8 cellular contexts compared by ENCODE assay signal in genomic region chr9:114267-115117, GRCh38. TPM values are rescaled to one million over a fixed set of nuclear protein-coding genes. Genes with fewer than 3 reads are reported as not detected.
DNase-seq lines count a peak whose midpoint lies in the region; ATAC-seq and TF ChIP-seq lines count a peak whose summit lies in the region.
"Not testable (repeated sequence)": the region's sequence is repeated elsewhere in the genome, so short reads cannot be mapped to it uniquely, and the experiment has no call there.

No MANE protein-coding gene starts in this region.

- not testable (repeated sequence) for ATAC-seq in thoracic aorta (ENCODE audit: insufficient number of reproducible peaks, low FRiP score, low read depth)

- TF ChIP-seq CTCF in DOHH2 (IDR thresholded peaks at IDR 0.05; ENCODE audit: low read depth, low read length, poor library complexity, severe bottlenecking); NB4 (IDR thresholded peaks at IDR 0.05; ENCODE audit: low read depth, low read length); neutrophil (IDR thresholded peaks at IDR 0.05); thoracic aorta (IDR thresholded peaks at IDR 0.05): not testable (repeated sequence)

- WGBS in GM23248 (ENCODE audit: low coverage in 1 of 2, low lambda C conversion rate in 2 of 2, missing lambda C conversion rate in 2 of 2), 2 experiments = 4 to 7% methylated on average over 64 to 70 of the region's 73 CpGs

- TF ChIP-seq POLR2A in NB4 (IDR thresholded peaks at IDR 0.05; ENCODE audit: extremely low read depth, insufficient read length) = not testable (repeated sequence)

- H3F3A ChIP-seq in DOHH2 (ENCODE audit: control insufficient read depth, insufficient read depth); GM23248 (ENCODE audit: insufficient read depth): not testable (repeated sequence)

- H3K27ac ChIP-seq in DOHH2 (ENCODE audit: low read depth, low read length); GM23248; effector memory CD4-positive, alpha-beta T cell (ENCODE audit: insufficient read depth, low read length, poor library complexity, severe bottlenecking); neutrophil; thoracic aorta: not testable (repeated sequence)

- H3K9ac ChIP-seq in GM23248 = not testable (repeated sequence)

- not testable (repeated sequence) for H3K4me1 ChIP-seq in DOHH2 (ENCODE audit: control insufficient read depth, low read length); GM23248 (ENCODE audit: insufficient read depth)
- peaks cover 16% of the 10 kb centered on the region for H3K4me1 ChIP-seq in effector memory CD4-positive, alpha-beta T cell (ENCODE audit: control insufficient read depth, insufficient read depth, low read length, poor library complexity, severe bottlenecking)
- peaks cover 13 to 20% of the 10 kb centered on the region in 2 experiments for H3K4me1 ChIP-seq in neutrophil (ENCODE audit: control insufficient read depth in 1 of 2, insufficient read depth in 1 of 2, low read depth in 1 of 2, low read length in 1 of 2)
- peaks cover 12 to 17% of the 10 kb centered on the region in 2 donors for H3K4me1 ChIP-seq in thoracic aorta (ENCODE audit: control insufficient read depth in 1 of 2, low read depth in 2 of 2)

- 0 out of 2 replicates have a peak overlapping the region, but pooled peaks have one; percentile 33 for H2AFZ ChIP-seq in GM23248

- H3K4me3 ChIP-seq in DOHH2 (ENCODE audit: low read length) (peak overlapping the region; percentile 32), GM23248 (peak overlapping the region; percentile 58), NB4 (ENCODE audit: low read depth, low read length) (peak overlapping the region; percentile 57), neutrophil (ENCODE audit: low read depth in 1 of 2, low read length in 1 of 2) (peak overlapping the region; percentile 25 to 58), thoracic aorta (peak overlapping the region; percentile 71)
- peak overlapping the region; percentile 51 for H3K4me3 ChIP-seq in effector memory CD4-positive, alpha-beta T cell (ENCODE audit: insufficient read depth, low read depth, low read length, poor library complexity, severe bottlenecking)

- peak overlapping the region; percentile 45 for H3K4me2 ChIP-seq in DOHH2 (ENCODE audit: low read length)
- H3K4me2 ChIP-seq in GM23248 (ENCODE audit: unreplicated experiment) = peak overlapping the region; percentile 64

- not testable (repeated sequence) for H4K20me1 ChIP-seq in DOHH2 (ENCODE audit: control insufficient read depth, insufficient read depth, low read depth, low read length); GM23248 (ENCODE audit: insufficient read depth)

- in situ Hi-C loops in GM23248 (cut with MboI) = not testable (repeated sequence)

- H3K9me3 ChIP-seq in DOHH2 (ENCODE audit: control insufficient read depth, insufficient read depth, low read length); GM23248 (ENCODE audit: low read depth); effector memory CD4-positive, alpha-beta T cell (ENCODE audit: control insufficient read depth, low read length); neutrophil; thoracic aorta: not testable (repeated sequence)

- H3K79me2 ChIP-seq in DOHH2 (ENCODE audit: control insufficient read depth, low read length); GM23248 (ENCODE audit: insufficient read depth): not testable (repeated sequence)

- DNase-seq in GM23248 (peak; percentile 17), NB4 (ENCODE audit: low read depth) (peak; percentile 28), iPS-NIHi11 (ENCODE audit: low spot score) (peak; percentile 3)
- DNase-seq in activated CD8-positive, alpha-beta memory T cell treated with anti-CD3 and anti-CD28 coated beads, Interleukin-2, amount 50 U/mL, for 48 hours = peak; percentile 60
- DNase-seq in effector memory CD4-positive, alpha-beta T cell; thoracic aorta (ENCODE audit: low spot score): not testable (repeated sequence)

- not testable (repeated sequence) for H3K9me2 ChIP-seq in DOHH2 (replicated peaks; ENCODE audit: control insufficient read depth, low read length); GM23248 (ENCODE audit: insufficient read depth)

- peaks cover 23% of the 10 kb centered on the region for H3K27me3 ChIP-seq in DOHH2 (ENCODE audit: control insufficient read depth, low read length)
- H3K27me3 ChIP-seq in GM23248 (replicated peaks; ENCODE audit: insufficient read depth) = peaks cover 56% of the 10 kb centered on the region
- peaks cover 33% of the 10 kb centered on the region for H3K27me3 ChIP-seq in effector memory CD4-positive, alpha-beta T cell (replicated peaks; ENCODE audit: control insufficient read depth, insufficient read depth, low read length, poor library complexity, severe bottlenecking)
- H3K27me3 ChIP-seq in neutrophil = peaks cover 91% of the 10 kb centered on the region
- H3K27me3 ChIP-seq in thoracic aorta (replicated peaks; ENCODE audit: insufficient read depth) = not testable (repeated sequence)

- not testable (repeated sequence) for H3K36me3 ChIP-seq in DOHH2 (ENCODE audit: control insufficient read depth, low read length); GM23248 (ENCODE audit: low read depth); effector memory CD4-positive, alpha-beta T cell (ENCODE audit: control insufficient read depth, insufficient read depth, low read length); neutrophil; thoracic aorta

RNA-seq across cellular contexts. Expression of gene FOXD4, which starts 3.7 kb away (rescaled TPM):
- total RNA-seq in GM23248 (2014; rRNA removed; shearing (Covaris generic)) = 0.63 TPM in 1 of 2 replicates, not detected in the other
- polyA plus RNA-seq in GM23248 (2016; fragmentation: Nextera tagmentation; extraction: Ambion mirVana) = 0.09 and 0.15 TPM in 2 replicates
- total RNA-seq in thoracic aorta = under 1 TPM in 1 of 2 donors, not detected in 1; 0.28 TPM
